Comparison of ENCODE assay signal across 27 cellular contexts in the genomic region with DNA sequence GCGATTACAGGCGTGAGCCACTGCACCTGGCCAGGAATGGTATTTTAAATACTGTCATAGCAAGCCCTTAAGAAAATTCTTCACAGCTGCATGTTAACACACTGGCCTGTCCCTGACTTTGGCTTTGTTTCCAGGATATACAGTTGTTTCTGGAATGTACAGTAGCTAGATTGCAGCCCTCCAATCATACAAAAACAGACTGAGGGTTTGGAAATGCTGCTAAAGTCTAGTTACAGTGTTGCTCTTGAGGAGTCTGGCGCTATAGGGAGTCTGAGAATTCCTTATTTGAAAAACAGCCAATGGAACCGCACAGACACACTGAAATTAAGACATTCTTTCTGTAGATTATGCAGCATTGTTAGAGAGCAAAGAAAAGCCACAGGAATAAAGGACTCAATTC. TPM values are rescaled to one million over a fixed set of nuclear protein-coding genes. Genes with fewer than 3 reads are reported as not detected.
DNase-seq lines count a peak whose midpoint lies in the region; ATAC-seq and TF ChIP-seq lines count a peak whose summit lies in the region.
"Had no signal": no experiment of that assay in that cellular context is flagged by ENCODE, and none has a peak within 500 bp of the region (broad histone marks: within the 10 kb centered on the region; RNA-seq: fewer than 3 reads in every experiment).

No MANE protein-coding gene starts in this region.

- TF ChIP-seq POLR2A in gastroesophageal sphincter (IDR thresholded peaks at IDR 0.05) (no peak), erythroblast (IDR thresholded peaks at IDR 0.05; ENCODE audit: low read length) (no peak)

- in situ Hi-C loops in astrocyte of the spinal cord (cut with HindIII; ENCODE audit: low sequenced_read_pairs), result no loop called here

- H3K9ac ChIP-seq in rectal smooth muscle tissue (ENCODE audit: low read length), result no peak overlapping the region

- peaks cover 0 to 5% of the 10 kb centered on the region in 2 donors for H3K36me3 ChIP-seq in gastroesophageal sphincter
- H3K36me3 ChIP-seq in rectal smooth muscle tissue (ENCODE audit: control insufficient read depth, insufficient read depth, low read length), result peaks cover under 1% of the 10 kb centered on the region
- H3K36me3 ChIP-seq: adrenal gland, esophagus squamous epithelium, HAP-1, MG63, Peyer's patch, transverse colon had no signal

- H3K27ac ChIP-seq in gastroesophageal sphincter (peak overlapping the region in 3 of 4 donors; percentile 56 to 63 (median 59)), rectal smooth muscle tissue (ENCODE audit: low read depth, low read length) (peak overlapping the region; percentile 30)
- H3K27ac ChIP-seq: Peyer's patch, VCaP had no signal

- H3K27me3 ChIP-seq in gastroesophageal sphincter (no peaks in the 10 kb centered on the region), rectal smooth muscle tissue (ENCODE audit: control insufficient read depth, insufficient read depth, low read length) (no peaks in the 10 kb centered on the region)
- H3K27me3 ChIP-seq: adrenal gland, esophagus squamous epithelium, MG63, Peyer's patch, transverse colon had no signal

- 37 to 44% methylated on average over 2 to 3 of the region's 4 CpGs for WGBS in gastroesophageal sphincter (ENCODE audit: low coverage in 1 of 2), 2 donors

- TF ChIP-seq EP300 in gastroesophageal sphincter (IDR thresholded peaks at IDR 0.05), result no peak

- ATAC-seq in gastroesophageal sphincter (no peak), HG03521 (IDR thresholded peaks at IDR 0.05; ENCODE audit: unreplicated experiment) (no peak), HG03280 (IDR thresholded peaks at IDR 0.05; ENCODE audit: unreplicated experiment) (no peak)
- ATAC-seq: stimulated activated naive CD8-positive, alpha-beta T cell treated with anti-CD3 and anti-CD28 coated beads, Interleukin-15, amount 100 ng/mL, for 72 hours had no signal

- no peak overlapping the region for H3K4me3 ChIP-seq in astrocyte of the spinal cord (ENCODE audit: low read depth, low read length)
- no peak overlapping the region for H3K4me3 ChIP-seq in gastroesophageal sphincter
- no peak overlapping the region for H3K4me3 ChIP-seq in rectal smooth muscle tissue (ENCODE audit: low read length)
- H3K4me3 ChIP-seq: adrenal gland, esophagus squamous epithelium, HAP-1, MG63, Peyer's patch, transverse colon had no signal

- no peak for TF ChIP-seq CTCF in astrocyte of the spinal cord (IDR thresholded peaks at IDR 0.05; ENCODE audit: low read depth, low read length)
- no peak for TF ChIP-seq CTCF in gastroesophageal sphincter (IDR thresholded peaks at IDR 0.05)

- H3K4me1 ChIP-seq in gastroesophageal sphincter (peaks cover 3 to 72% (median 24%) of the 10 kb centered on the region in 3 donors), rectal smooth muscle tissue (ENCODE audit: control insufficient read depth, insufficient read depth, low read length) (peaks cover 4% of the 10 kb centered on the region)
- H3K4me1 ChIP-seq: Peyer's patch had no signal

- DNase-seq in astrocyte of the spinal cord (ENCODE audit: low read depth, low spot score), result peak; percentile 28
- DNase-seq in ureter (ENCODE audit: low spot score), result no peak
- no peak for DNase-seq in erythroblast (lab: John Stamatoyannopoulos, UW)
- DNase-seq: activated CD4-positive, alpha-beta T cell treated with anti-CD3 and anti-CD28 coated beads for 4 hours; activated CD8-positive, alpha-beta memory T cell treated with anti-CD3 and anti-CD28 coated beads for 24 hours; activated naive CD4-positive, alpha-beta T cell; activated T-cell treated with anti-CD3 and anti-CD28 coated beads, Interleukin-2, amount 50 U/mL, for 24 hours; adrenal gland; caudate nucleus; endodermal cell; esophagus squamous epithelium; islet precursor cell; KG1; MG63; NCI-H2029 treated with DMSO at 0.1 percent for 48 hours; NCI-H345; Peyer's patch; SHP77 treated with DMSO at 0.1 percent for 48 hours; stimulated activated naive CD8-positive, alpha-beta T cell treated with anti-CD3 and anti-CD28 coated beads, Interleukin-15, amount 100 ng/mL, for 72 hours; transverse colon had no signal

- H3K9me3 ChIP-seq in gastroesophageal sphincter, result no peaks in the 10 kb centered on the region
- H3K9me3 ChIP-seq: adrenal gland, esophagus squamous epithelium, HAP-1, MG63, Peyer's patch, transverse colon had no signal

RNA-seq across cellular contexts. Expression of gene STON1, which starts 37.7 kb away (rescaled TPM):
- total RNA-seq in gastroesophageal sphincter (100 to 1,000 TPM; 118 to 263 (median 158) TPM), ureter (16.2 TPM)

RNA-seq across cellular contexts. Expression of gene GTF2A1L, which starts 50.0 kb away (rescaled TPM):
- total RNA-seq in gastroesophageal sphincter (10 to 100 TPM; 14.1 to 32.2 (median 22.1) TPM), ureter (not detected)
- total RNA-seq: endodermal cell, neural crest cell had no signal
